20 cellular contexts compared by ENCODE assay signal in genomic region chr17:63609820-63610573, GRCh38. TPM values are rescaled to one million over a fixed set of nuclear protein-coding genes. Genes with fewer than 3 reads are reported as not detected.
DNase-seq lines count a peak whose midpoint lies in the region; ATAC-seq and FAIRE-seq lines count a peak whose summit lies in the region.
"Had no signal": no experiment of that assay in that cellular context is flagged by ENCODE, and none has a peak within 500 bp of the region (broad histone marks: within the 10 kb centered on the region; RNA-seq: fewer than 3 reads in every experiment).

No MANE protein-coding gene starts in this region.

- CTCF ChIA-PET in activated CD4-positive, alpha-beta T cell treated with anti-CD3 and anti-CD28 coated beads for 36 hours (lab: Charles Lee) = interaction anchor here (0.9 to 7.4 kb wide), 5 partner anchors 9 to 239 kb away, joined by 3 to 121 read pairs (median 5); partner anchors contain the start of genes DCAF7, MAP3K3 and TACO1

- FAIRE-seq in urothelium cell line (lab: Jason Lieb, UNC) = peak; percentile 37
- FAIRE-seq: GM12891 had no signal

- peak; percentile 48 for DNase-seq in activated CD4-positive, alpha-beta T cell treated with anti-CD3 and anti-CD28 coated beads for 36 hours
- DNase-seq in activated CD4-positive, alpha-beta T cell treated with anti-CD3 and anti-CD28 coated beads for 1 hour = no peak
- no peak for DNase-seq in stimulated activated naive CD8-positive, alpha-beta T cell treated with anti-CD3 and anti-CD28 coated beads, Interleukin-15, Interleukin-2, amounts not matched to agents 100 U/mL and 50 U/mL, for 24 hours
- DNase-seq in central memory CD4-positive, alpha-beta T cell = peak; percentile 35
- DNase-seq in urothelium cell line (ENCODE audit: low spot score) (no peak), SK-N-DZ (ENCODE audit: low spot score) (no peak)
- no peak for DNase-seq in effector CD4-positive, alpha-beta T cell
- DNase-seq: activated CD8-positive, alpha-beta memory T cell treated with anti-CD3 and anti-CD28 coated beads, Interleukin-2, amount 50 U/mL, for 48 hours; COR-L47; cortex of kidney; DND-41; MV-4-11; NCI-H187 treated with DMSO at 0.1 percent for 48 hours; NCI-H774; stimulated activated CD4-positive, alpha-beta T cell treated with anti-CD3 and anti-CD28 coated beads, Interleukin-4, amount 100 ng/mL, for 24 hours had no signal

- H3K9me3 Mint-ChIP-seq in activated CD4-positive, alpha-beta T cell treated with anti-CD3 and anti-CD28 coated beads for 36 hours (ENCODE audit: low read depth) = no peaks in the 10 kb centered on the region
- H3K9me3 Mint-ChIP-seq in stimulated activated naive CD8-positive, alpha-beta T cell treated with anti-CD3 and anti-CD28 coated beads, Interleukin-15, Interleukin-2, amounts not matched to agents 100 ng/mL and 50 ng/mL, for 24 hours = no peaks in the 10 kb centered on the region
- H3K9me3 Mint-ChIP-seq: GM23338, memory B cell, type B pancreatic cell had no signal

- peak overlapping the region; percentile 91 for H3K27ac Mint-ChIP-seq in activated CD4-positive, alpha-beta T cell treated with anti-CD3 and anti-CD28 coated beads for 36 hours
- peak overlapping the region; percentile 78 for H3K27ac Mint-ChIP-seq in stimulated activated naive CD8-positive, alpha-beta T cell treated with anti-CD3 and anti-CD28 coated beads, Interleukin-15, Interleukin-2, amounts not matched to agents 100 ng/mL and 50 ng/mL, for 24 hours
- H3K27ac Mint-ChIP-seq: GM23338, memory B cell, type B pancreatic cell had no signal

- intact Hi-C loops in activated CD4-positive, alpha-beta T cell treated with anti-CD3 and anti-CD28 coated beads for 36 hours (cut with DNase I, micrococcal nuclease) = loop anchor here in 1 of 2 experiments (5.0 kb wide), 1 partner anchor 133 kb away; the partner anchor contains the start of gene ACE

- peaks cover 27% of the 10 kb centered on the region for H3K4me1 Mint-ChIP-seq in activated CD4-positive, alpha-beta T cell treated with anti-CD3 and anti-CD28 coated beads for 36 hours
- H3K4me1 Mint-ChIP-seq in stimulated activated naive CD8-positive, alpha-beta T cell treated with anti-CD3 and anti-CD28 coated beads, Interleukin-15, Interleukin-2, amounts not matched to agents 100 ng/mL and 50 ng/mL, for 24 hours (ENCODE audit: low read depth) = peaks cover 27% of the 10 kb centered on the region
- H3K4me1 Mint-ChIP-seq: GM23338, memory B cell had no signal

- peak; percentile 40 for ATAC-seq in activated CD4-positive, alpha-beta T cell treated with anti-CD3 and anti-CD28 coated beads for 36 hours
- no peak for ATAC-seq in stimulated activated naive CD8-positive, alpha-beta T cell treated with anti-CD3 and anti-CD28 coated beads, Interleukin-15, Interleukin-2, amounts not matched to agents 100 U/mL and 50 U/mL, for 24 hours
- ATAC-seq: GM23338 had no signal

- no peaks in the 10 kb centered on the region for H3K27me3 Mint-ChIP-seq in activated CD4-positive, alpha-beta T cell treated with anti-CD3 and anti-CD28 coated beads for 36 hours
- H3K27me3 Mint-ChIP-seq in stimulated activated naive CD8-positive, alpha-beta T cell treated with anti-CD3 and anti-CD28 coated beads, Interleukin-15, Interleukin-2, amounts not matched to agents 100 ng/mL and 50 ng/mL, for 24 hours = no peaks in the 10 kb centered on the region
- H3K27me3 Mint-ChIP-seq: memory B cell, type B pancreatic cell had no signal

- POLR2A ChIA-PET in activated CD4-positive, alpha-beta T cell treated with anti-CD3 and anti-CD28 coated beads for 36 hours (lab: Charles Lee) = interaction anchor here (1.2 to 2.2 kb wide), 2 partner anchors 8 to 12 kb away, joined by 5 to 15 read pairs; partner anchors contain the start of gene MAP3K3

- H3K4me3 Mint-ChIP-seq in activated CD4-positive, alpha-beta T cell treated with anti-CD3 and anti-CD28 coated beads for 36 hours = peak overlapping the region; percentile 7
- no peak overlapping the region for H3K4me3 Mint-ChIP-seq in stimulated activated naive CD8-positive, alpha-beta T cell treated with anti-CD3 and anti-CD28 coated beads, Interleukin-15, Interleukin-2, amounts not matched to agents 100 ng/mL and 50 ng/mL, for 24 hours
- H3K4me3 Mint-ChIP-seq: GM23338, memory B cell, type B pancreatic cell had no signal

- peaks cover 32% of the 10 kb centered on the region for H3K36me3 Mint-ChIP-seq in activated CD4-positive, alpha-beta T cell treated with anti-CD3 and anti-CD28 coated beads for 36 hours (ENCODE audit: low read depth)
- H3K36me3 Mint-ChIP-seq in stimulated activated naive CD8-positive, alpha-beta T cell treated with anti-CD3 and anti-CD28 coated beads, Interleukin-15, Interleukin-2, amounts not matched to agents 100 ng/mL and 50 ng/mL, for 24 hours (ENCODE audit: low read depth) = peaks cover 38% of the 10 kb centered on the region

RNA-seq across cellular contexts. Expression of gene TACO1, which starts 9.3 kb away (rescaled TPM):
- total RNA-seq in activated CD4-positive, alpha-beta T cell treated with anti-CD3 and anti-CD28 coated beads for 36 hours = 10 to 100 TPM; 25.7 to 29.2 TPM
- polyA plus RNA-seq in SK-N-DZ (2014; cell fraction: cytosol; rRNA removed) = 21.5 and 26.4 TPM in 2 replicates
- 13.9 and 21.1 TPM in 2 replicates for polyA plus RNA-seq in SK-N-DZ (2014; cell fraction: nucleus; rRNA removed)

RNA-seq across cellular contexts. Expression of gene MAP3K3, which starts 12.2 kb away (rescaled TPM):
- 10 to 100 TPM; 22.4 to 22.9 TPM for total RNA-seq in activated CD4-positive, alpha-beta T cell treated with anti-CD3 and anti-CD28 coated beads for 36 hours
- 26.6 and 28.1 TPM in 2 replicates for polyA plus RNA-seq in SK-N-DZ (2014; cell fraction: cytosol; rRNA removed)
- 41.0 and 61.6 TPM in 2 replicates for polyA plus RNA-seq in SK-N-DZ (2014; cell fraction: nucleus; rRNA removed)

RNA-seq across cellular contexts. Expression of gene DCAF7, which starts 59.7 kb away (rescaled TPM):
- total RNA-seq in activated CD4-positive, alpha-beta T cell treated with anti-CD3 and anti-CD28 coated beads for 36 hours = 100 to 1,000 TPM; 106 to 117 TPM
- polyA plus RNA-seq in SK-N-DZ (2014; cell fraction: cytosol; rRNA removed) = 87.3 and 103 TPM in 2 replicates
- polyA plus RNA-seq in SK-N-DZ (2014; cell fraction: nucleus; rRNA removed) = 30.7 and 32.7 TPM in 2 replicates

Comparison
In these comparisons a context has a peak if more than half of its experiments do, and no peak if none do; other contexts are left out.
1. DNase-seq: peak in activated CD4-positive, alpha-beta T cell treated with anti-CD3 and anti-CD28 coated beads for 36 hours (single experiment) and central memory CD4-positive, alpha-beta T cell (single experiment); none in activated CD4-positive, alpha-beta T cell treated with anti-CD3 and anti-CD28 coated beads for 1 hour (single experiment), stimulated activated naive CD8-positive, alpha-beta T cell treated with anti-CD3 and anti-CD28 coated beads, Interleukin-15, Interleukin-2, amounts not matched to agents 100 U/mL and 50 U/mL, for 24 hours (single experiment), urothelium cell line (single experiment), SK-N-DZ (single experiment) and effector CD4-positive, alpha-beta T cell (single experiment).